1 cellular context compared by ENCODE assay signal in the genomic region with DNA sequence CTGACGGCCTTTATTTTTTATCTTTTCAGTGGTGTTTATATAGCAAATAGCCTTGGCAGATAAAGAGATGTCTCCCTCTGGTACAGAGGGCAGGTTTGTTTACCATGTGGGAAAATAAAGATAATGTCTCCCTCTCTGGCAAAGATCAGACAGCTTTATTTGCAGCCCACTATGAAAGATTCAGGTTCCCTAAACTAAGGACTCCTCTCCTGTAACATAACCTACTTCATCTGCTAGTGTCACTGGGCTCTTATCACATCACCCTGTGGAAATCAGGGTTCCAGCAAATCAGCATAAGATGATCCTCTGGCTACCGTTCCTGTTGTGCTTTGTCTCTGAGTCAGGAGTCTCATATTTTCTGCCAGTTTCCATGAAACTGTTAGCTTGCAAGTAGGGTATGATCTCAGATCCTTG.
TF ChIP-seq lines count a peak whose summit lies in the region.

No MANE protein-coding gene starts in this region.

TF ChIP-seq in HepG2, 621 proteins besides CTCF, POLR2A, EP300 and RAD21 (continues in another document):
- TF ChIP-seq PHF20 (CRISPR knock-in tag; IDR thresholded peaks at IDR 0.05): no peak
- TF ChIP-seq ZNF225 (CRISPR knock-in tag; IDR thresholded peaks at IDR 0.05): no peak
- no peak for TF ChIP-seq ZNF431 (CRISPR knock-in tag; IDR thresholded peaks at IDR 0.05; ENCODE audit: borderline replicate concordance, low read depth)
- TF ChIP-seq MIER2 (CRISPR knock-in tag; IDR thresholded peaks at IDR 0.05): peak; percentile 31; the same call in 1 of the 2 replicates
- TF ChIP-seq, protein P1, sequence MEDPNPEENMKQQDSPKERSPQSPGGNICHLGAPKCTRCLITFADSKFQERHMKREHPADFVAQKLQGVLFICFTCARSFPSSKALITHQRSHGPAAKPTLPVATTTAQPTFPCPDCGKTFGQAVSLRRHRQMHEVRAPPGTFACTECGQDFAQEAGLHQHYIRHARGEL (CRISPR knock-in tag; IDR thresholded peaks at IDR 0.05): no peak
- TF ChIP-seq ZNF292 (CRISPR knock-in tag; IDR thresholded peaks at IDR 0.05; ENCODE audit: borderline replicate concordance, low read depth): 0 out of 2 replicates have a peak, but pooled peaks have one; percentile 10
- TF ChIP-seq XRCC5 (optimal IDR thresholded peaks at IDR 0.05; ENCODE audit: low read length): no peak
- TF ChIP-seq FOXJ3 (CRISPR knock-in tag; IDR thresholded peaks at IDR 0.05; ENCODE audit: borderline replicate concordance): peak; percentile 80; the same call in 1 of the 2 replicates
- no peak for TF ChIP-seq SMARCE1 (IDR thresholded peaks at IDR 0.05; ENCODE audit: borderline replicate concordance)
- TF ChIP-seq MAX (IDR thresholded peaks at IDR 0.05): no peak
- no peak for TF ChIP-seq ZNF512 (CRISPR knock-in tag; IDR thresholded peaks at IDR 0.05)
- TF ChIP-seq ZNF414 (CRISPR knock-in tag; IDR thresholded peaks at IDR 0.05): no peak
- TF ChIP-seq SP5 (CRISPR knock-in tag; IDR thresholded peaks at IDR 0.05; ENCODE audit: borderline replicate concordance, low read depth): no peak
- no peak for TF ChIP-seq MXD4 (CRISPR knock-in tag; IDR thresholded peaks at IDR 0.05)
- TF ChIP-seq KAT7 (CRISPR knock-in tag; IDR thresholded peaks at IDR 0.05; ENCODE audit: borderline replicate concordance): no peak
- TF ChIP-seq, protein P2, sequence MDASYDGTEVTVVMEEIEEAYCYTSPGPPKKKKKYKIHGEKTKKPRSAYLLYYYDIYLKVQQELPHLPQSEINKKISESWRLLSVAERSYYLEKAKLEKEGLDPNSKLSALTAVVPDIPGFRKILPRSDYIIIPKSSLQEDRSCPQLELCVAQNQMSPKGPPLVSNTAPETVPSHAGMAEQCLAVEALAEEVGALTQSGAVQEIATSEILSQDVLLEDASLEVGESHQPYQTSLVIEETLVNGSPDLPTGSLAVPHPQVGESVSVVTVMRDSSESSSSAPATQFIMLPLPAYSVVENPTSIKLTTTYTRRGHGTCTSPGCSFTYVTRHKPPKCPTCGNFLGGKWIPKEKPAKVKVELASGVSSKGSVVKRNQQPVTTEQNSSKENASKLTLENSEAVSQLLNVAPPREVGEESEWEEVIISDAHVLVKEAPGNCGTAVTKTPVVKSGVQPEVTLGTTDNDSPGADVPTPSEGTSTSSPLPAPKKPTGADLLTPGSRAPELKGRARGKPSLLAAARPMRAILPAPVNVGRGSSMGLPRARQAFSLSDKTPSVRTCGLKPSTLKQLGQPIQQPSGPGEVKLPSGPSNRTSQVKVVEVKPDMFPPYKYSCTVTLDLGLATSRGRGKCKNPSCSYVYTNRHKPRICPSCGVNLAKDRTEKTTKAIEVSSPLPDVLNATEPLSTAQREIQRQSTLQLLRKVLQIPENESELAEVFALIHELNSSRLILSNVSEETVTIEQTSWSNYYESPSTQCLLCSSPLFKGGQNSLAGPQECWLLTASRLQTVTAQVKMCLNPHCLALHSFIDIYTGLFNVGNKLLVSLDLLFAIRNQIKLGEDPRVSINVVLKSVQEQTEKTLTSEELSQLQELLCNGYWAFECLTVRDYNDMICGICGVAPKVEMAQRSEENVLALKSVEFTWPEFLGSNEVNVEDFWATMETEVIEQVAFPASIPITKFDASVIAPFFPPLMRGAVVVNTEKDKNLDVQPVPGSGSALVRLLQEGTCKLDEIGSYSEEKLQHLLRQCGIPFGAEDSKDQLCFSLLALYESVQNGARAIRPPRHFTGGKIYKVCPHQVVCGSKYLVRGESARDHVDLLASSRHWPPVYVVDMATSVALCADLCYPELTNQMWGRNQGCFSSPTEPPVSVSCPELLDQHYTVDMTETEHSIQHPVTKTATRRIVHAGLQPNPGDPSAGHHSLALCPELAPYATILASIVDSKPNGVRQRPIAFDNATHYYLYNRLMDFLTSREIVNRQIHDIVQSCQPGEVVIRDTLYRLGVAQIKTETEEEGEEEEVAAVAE (CRISPR knock-in tag; IDR thresholded peaks at IDR 0.05; ENCODE audit: borderline replicate concordance): no peak
- no peak for TF ChIP-seq ZC3H13 (CRISPR knock-in tag; IDR thresholded peaks at IDR 0.05)
- no peak for TF ChIP-seq NFKB2 (CRISPR knock-in tag; IDR thresholded peaks at IDR 0.05; ENCODE audit: borderline replicate concordance)
- TF ChIP-seq, protein P3, sequence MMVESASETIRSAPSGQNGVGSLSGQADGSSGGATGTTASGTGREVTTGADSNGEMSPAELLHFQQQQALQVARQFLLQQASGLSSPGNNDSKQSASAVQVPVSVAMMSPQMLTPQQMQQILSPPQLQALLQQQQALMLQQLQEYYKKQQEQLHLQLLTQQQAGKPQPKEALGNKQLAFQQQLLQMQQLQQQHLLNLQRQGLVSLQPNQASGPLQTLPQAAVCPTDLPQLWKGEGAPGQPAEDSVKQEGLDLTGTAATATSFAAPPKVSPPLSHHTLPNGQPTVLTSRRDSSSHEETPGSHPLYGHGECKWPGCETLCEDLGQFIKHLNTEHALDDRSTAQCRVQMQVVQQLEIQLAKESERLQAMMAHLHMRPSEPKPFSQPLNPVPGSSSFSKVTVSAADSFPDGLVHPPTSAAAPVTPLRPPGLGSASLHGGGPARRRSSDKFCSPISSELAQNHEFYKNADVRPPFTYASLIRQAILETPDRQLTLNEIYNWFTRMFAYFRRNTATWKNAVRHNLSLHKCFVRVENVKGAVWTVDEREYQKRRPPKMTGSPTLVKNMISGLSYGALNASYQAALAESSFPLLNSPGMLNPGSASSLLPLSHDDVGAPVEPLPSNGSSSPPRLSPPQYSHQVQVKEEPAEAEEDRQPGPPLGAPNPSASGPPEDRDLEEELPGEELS (CRISPR knock-in tag; IDR thresholded peaks at IDR 0.05): peak; percentile 85
- no peak for TF ChIP-seq SOX6 (IDR thresholded peaks at IDR 0.05)
- peak; percentile 56 for TF ChIP-seq SOX6 (CRISPR knock-in tag; IDR thresholded peaks at IDR 0.05)
- no peak for TF ChIP-seq PAWR (CRISPR knock-in tag; IDR thresholded peaks at IDR 0.05; ENCODE audit: borderline replicate concordance)
- TF ChIP-seq ZNF652 (CRISPR knock-in tag; IDR thresholded peaks at IDR 0.05; ENCODE audit: borderline replicate concordance, low read depth): no peak
- TF ChIP-seq TEAD3 (CRISPR knock-in tag; optimal IDR thresholded peaks at IDR 0.05; ENCODE audit: borderline replicate concordance): peak; percentile 9
- TF ChIP-seq, protein P4, sequence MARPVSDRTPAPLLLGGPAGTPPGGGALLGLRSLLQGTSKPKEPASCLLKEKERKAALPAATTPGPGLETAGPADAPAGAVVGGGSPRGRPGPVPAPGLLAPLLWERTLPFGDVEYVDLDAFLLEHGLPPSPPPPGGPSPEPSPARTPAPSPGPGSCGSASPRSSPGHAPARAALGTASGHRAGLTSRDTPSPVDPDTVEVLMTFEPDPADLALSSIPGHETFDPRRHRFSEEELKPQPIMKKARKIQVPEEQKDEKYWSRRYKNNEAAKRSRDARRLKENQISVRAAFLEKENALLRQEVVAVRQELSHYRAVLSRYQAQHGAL (CRISPR knock-in tag; IDR thresholded peaks at IDR 0.05; ENCODE audit: not compliant biosample characterization): no peak
- TF ChIP-seq POLR2AphosphoS5 (IDR thresholded peaks at IDR 0.05; ENCODE audit: low read depth, low read length): no peak
- 0 out of 2 replicates have a peak, but pooled peaks have one; percentile 37 for TF ChIP-seq MIXL1 (CRISPR knock-in tag; IDR thresholded peaks at IDR 0.05)
- TF ChIP-seq ZNF101 (CRISPR knock-in tag; IDR thresholded peaks at IDR 0.05; ENCODE audit: borderline replicate concordance, low read depth): no peak
- TF ChIP-seq, protein P5, sequence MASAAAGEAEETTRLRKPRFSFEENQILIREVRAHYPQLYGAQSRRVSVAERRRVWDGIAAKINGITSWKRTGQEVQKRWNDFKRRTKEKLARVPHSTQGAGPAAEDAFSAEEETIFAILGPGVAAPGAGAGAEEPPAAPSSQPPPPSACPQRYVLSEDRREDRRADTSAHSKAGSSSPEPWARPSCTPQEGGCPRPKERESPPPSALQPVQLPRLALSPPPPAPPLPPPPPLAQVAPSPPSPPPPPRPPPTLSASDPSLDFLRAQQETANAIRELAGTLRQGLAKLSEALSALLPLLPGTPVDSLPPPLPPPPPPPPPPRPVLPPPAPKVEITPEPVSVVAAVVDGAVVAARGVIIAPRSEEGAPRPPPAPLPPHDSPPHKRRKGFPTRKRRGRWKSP (CRISPR knock-in tag; IDR thresholded peaks at IDR 0.05): no peak
- TF ChIP-seq POGZ (CRISPR knock-in tag; IDR thresholded peaks at IDR 0.05): no peak
- TF ChIP-seq RXRB (CRISPR knock-in tag; IDR thresholded peaks at IDR 0.05; ENCODE audit: borderline replicate concordance): peak; percentile 58; the same call in 1 of the 2 replicates
- TF ChIP-seq ISL2 (CRISPR knock-in tag; IDR thresholded peaks at IDR 0.05): peak; percentile 88
- TF ChIP-seq, protein P6, sequence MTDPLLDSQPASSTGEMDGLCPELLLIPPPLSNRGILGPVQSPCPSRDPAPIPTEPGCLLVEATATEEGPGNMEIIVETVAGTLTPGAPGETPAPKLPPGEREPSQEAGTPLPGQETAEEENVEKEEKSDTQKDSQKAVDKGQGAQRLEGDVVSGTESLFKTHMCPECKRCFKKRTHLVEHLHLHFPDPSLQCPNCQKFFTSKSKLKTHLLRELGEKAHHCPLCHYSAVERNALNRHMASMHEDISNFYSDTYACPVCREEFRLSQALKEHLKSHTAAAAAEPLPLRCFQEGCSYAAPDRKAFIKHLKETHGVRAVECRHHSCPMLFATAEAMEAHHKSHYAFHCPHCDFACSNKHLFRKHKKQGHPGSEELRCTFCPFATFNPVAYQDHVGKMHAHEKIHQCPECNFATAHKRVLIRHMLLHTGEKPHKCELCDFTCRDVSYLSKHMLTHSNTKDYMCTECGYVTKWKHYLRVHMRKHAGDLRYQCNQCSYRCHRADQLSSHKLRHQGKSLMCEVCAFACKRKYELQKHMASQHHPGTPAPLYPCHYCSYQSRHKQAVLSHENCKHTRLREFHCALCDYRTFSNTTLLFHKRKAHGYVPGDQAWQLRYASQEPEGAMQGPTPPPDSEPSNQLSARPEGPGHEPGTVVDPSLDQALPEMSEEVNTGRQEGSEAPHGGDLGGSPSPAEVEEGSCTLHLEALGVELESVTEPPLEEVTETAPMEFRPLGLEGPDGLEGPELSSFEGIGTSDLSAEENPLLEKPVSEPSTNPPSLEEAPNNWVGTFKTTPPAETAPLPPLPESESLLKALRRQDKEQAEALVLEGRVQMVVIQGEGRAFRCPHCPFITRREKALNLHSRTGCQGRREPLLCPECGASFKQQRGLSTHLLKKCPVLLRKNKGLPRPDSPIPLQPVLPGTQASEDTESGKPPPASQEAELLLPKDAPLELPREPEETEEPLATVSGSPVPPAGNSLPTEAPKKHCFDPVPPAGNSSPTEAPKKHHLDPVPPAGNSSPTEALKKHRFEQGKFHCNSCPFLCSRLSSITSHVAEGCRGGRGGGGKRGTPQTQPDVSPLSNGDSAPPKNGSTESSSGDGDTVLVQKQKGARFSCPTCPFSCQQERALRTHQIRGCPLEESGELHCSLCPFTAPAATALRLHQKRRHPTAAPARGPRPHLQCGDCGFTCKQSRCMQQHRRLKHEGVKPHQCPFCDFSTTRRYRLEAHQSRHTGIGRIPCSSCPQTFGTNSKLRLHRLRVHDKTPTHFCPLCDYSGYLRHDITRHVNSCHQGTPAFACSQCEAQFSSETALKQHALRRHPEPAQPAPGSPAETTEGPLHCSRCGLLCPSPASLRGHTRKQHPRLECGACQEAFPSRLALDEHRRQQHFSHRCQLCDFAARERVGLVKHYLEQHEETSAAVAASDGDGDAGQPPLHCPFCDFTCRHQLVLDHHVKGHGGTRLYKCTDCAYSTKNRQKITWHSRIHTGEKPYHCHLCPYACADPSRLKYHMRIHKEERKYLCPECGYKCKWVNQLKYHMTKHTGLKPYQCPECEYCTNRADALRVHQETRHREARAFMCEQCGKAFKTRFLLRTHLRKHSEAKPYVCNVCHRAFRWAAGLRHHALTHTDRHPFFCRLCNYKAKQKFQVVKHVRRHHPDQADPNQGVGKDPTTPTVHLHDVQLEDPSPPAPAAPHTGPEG (CRISPR knock-in tag; IDR thresholded peaks at IDR 0.05): no peak
- no peak for TF ChIP-seq HHEX (CRISPR knock-in tag; IDR thresholded peaks at IDR 0.05)
- TF ChIP-seq ZFP36L1 (CRISPR knock-in tag; IDR thresholded peaks at IDR 0.05): no peak
- 0 out of 2 replicates have a peak, but pooled peaks have one; percentile 55 for TF ChIP-seq HMG20B (CRISPR knock-in tag; conservative IDR thresholded peaks at IDR 0.05)
- no peak for TF ChIP-seq BATF2 (CRISPR knock-in tag; IDR thresholded peaks at IDR 0.05)
- peak; percentile 83 for TF ChIP-seq FOXA3 (CRISPR knock-in tag; IDR thresholded peaks at IDR 0.05)
- TF ChIP-seq ZNF737 (CRISPR knock-in tag; IDR thresholded peaks at IDR 0.05; ENCODE audit: borderline replicate concordance): no peak
- TF ChIP-seq RORA (CRISPR knock-in tag; IDR thresholded peaks at IDR 0.05): no peak
- TF ChIP-seq, protein P7, sequence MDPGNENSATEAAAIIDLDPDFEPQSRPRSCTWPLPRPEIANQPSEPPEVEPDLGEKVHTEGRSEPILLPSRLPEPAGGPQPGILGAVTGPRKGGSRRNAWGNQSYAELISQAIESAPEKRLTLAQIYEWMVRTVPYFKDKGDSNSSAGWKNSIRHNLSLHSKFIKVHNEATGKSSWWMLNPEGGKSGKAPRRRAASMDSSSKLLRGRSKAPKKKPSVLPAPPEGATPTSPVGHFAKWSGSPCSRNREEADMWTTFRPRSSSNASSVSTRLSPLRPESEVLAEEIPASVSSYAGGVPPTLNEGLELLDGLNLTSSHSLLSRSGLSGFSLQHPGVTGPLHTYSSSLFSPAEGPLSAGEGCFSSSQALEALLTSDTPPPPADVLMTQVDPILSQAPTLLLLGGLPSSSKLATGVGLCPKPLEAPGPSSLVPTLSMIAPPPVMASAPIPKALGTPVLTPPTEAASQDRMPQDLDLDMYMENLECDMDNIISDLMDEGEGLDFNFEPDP (CRISPR knock-in tag; conservative IDR thresholded peaks at IDR 0.05): no peak
